In the genomic region with DNA sequence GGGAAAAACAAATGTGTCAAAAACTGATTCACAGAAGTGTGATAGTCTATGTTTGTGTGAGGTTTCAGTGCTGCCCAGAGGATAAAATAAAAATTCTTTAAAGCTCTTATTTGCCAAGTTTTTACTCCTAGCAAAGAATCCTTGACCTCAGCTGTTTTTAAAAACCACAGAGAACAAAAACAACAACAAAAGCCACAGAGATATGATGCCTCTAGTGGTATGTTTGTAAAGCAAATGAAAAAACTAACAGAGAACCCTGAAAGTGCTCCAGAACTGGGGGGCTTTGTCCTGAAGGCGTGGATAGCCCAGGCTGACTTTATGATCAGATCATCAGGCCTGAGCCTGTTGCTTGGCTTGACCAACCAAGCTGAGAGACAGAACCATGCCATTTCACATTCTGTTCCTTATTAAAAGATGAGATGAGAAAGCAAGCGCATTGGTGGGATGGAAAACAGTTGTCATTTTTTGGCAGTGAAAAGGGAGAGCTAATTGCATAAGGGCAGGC, we compare ENCODE assay signal across 15 cellular contexts.
DNase-seq lines count a peak whose midpoint lies in the region; ATAC-seq, FAIRE-seq and TF ChIP-seq lines count a peak whose summit lies in the region.
"Had no signal": no experiment of that assay in that cellular context is flagged by ENCODE, and none has a peak within 500 bp of the region (broad histone marks: within the 10 kb centered on the region; RNA-seq: fewer than 3 reads in every experiment).

No MANE protein-coding gene starts in this region.

- peak; percentile 39 for TF ChIP-seq CTCF in DOHH2 (IDR thresholded peaks at IDR 0.05; ENCODE audit: low read depth, low read length, poor library complexity, severe bottlenecking)
- TF ChIP-seq CTCF in PC-3 (conservative IDR thresholded peaks at IDR 0.05; ENCODE audit: low read depth, low read length) = peak; percentile 31; the same call in 1 of the 2 replicates
- peak; percentile 6 for TF ChIP-seq CTCF in fibroblast of pulmonary artery (IDR thresholded peaks at IDR 0.05; ENCODE audit: low read length, missing control alignments)

- H3K9me3 ChIP-seq in DOHH2 (ENCODE audit: control insufficient read depth, insufficient read depth, low read length) (no peaks in the 10 kb centered on the region), PC-3 (ENCODE audit: low read length) (no peaks in the 10 kb centered on the region)
- H3K9me3 ChIP-seq: mucosa of descending colon had no signal

- H4K20me1 ChIP-seq in DOHH2 (ENCODE audit: control insufficient read depth, insufficient read depth, low read depth, low read length) = no peaks in the 10 kb centered on the region
- H4K20me1 ChIP-seq in PC-3 (ENCODE audit: low read length) = no peaks in the 10 kb centered on the region

- no peak for ATAC-seq in PC-3
- ATAC-seq in sciatic nerve = peak; percentile 94
- ATAC-seq in HG03432 (IDR thresholded peaks at IDR 0.05; ENCODE audit: unreplicated experiment) = no peak
- ATAC-seq: mucosa of descending colon had no signal

- no peak overlapping the region for H3K9ac ChIP-seq in PC-3 (ENCODE audit: low read length)

- H3F3A ChIP-seq in DOHH2 (ENCODE audit: control insufficient read depth, insufficient read depth) (no peaks in the 10 kb centered on the region), PC-3 (ENCODE audit: low read length, unreplicated experiment) (no peaks in the 10 kb centered on the region)

- no peak overlapping the region for H3K4me2 ChIP-seq in DOHH2 (ENCODE audit: low read length)
- no peak overlapping the region for H3K4me2 ChIP-seq in PC-3 (ENCODE audit: low read length)

- no peak for FAIRE-seq in urothelium cell line (lab: Jason Lieb, UNC)
- FAIRE-seq: HTR-8/SVneo had no signal

- DNase-seq in PC-3 = no peak
- no peak for DNase-seq in fibroblast of pulmonary artery (ENCODE audit: low read depth)
- no peak for DNase-seq in sciatic nerve (ENCODE audit: low spot score)
- DNase-seq in urothelium cell line (ENCODE audit: low spot score) = no peak
- no peak for DNase-seq in HuH-7 (ENCODE audit: low spot score)
- no peak for DNase-seq in inferior parietal cortex (ENCODE audit: extremely low spot score)
- DNase-seq: activated naive CD4-positive, alpha-beta T cell treated with anti-CD3 and anti-CD28 coated beads for 36 hours; CD4-positive, CD25-positive, alpha-beta regulatory T cell; mucosa of descending colon; NCI-H146; NCI-H526 treated with DMSO at 0.1 percent for 48 hours; retina had no signal

- H3K9me2 ChIP-seq in DOHH2 (replicated peaks; ENCODE audit: control insufficient read depth, low read length) (no peaks in the 10 kb centered on the region), PC-3 (replicated peaks; ENCODE audit: low read length) (no peaks in the 10 kb centered on the region)

- POLR2A ChIA-PET in PC-3 (lab: Charles Lee; ENCODE audit: unreplicated experiment) = no interaction called here

- H3K27ac ChIP-seq in DOHH2 (ENCODE audit: low read depth, low read length) (no peak overlapping the region), PC-3 (ENCODE audit: low read length) (no peak overlapping the region)

- intact Hi-C loops in PC-3 (cut with micrococcal nuclease) (no loop called here), sciatic nerve (cut with DNase I) (no loop called here)

- no peaks in the 10 kb centered on the region for H3K36me3 ChIP-seq in DOHH2 (ENCODE audit: control insufficient read depth, low read length)
- no peaks in the 10 kb centered on the region for H3K36me3 ChIP-seq in PC-3 (ENCODE audit: low read depth, low read length)

- H3K27me3 ChIP-seq in DOHH2 (ENCODE audit: control insufficient read depth, low read length) (no peaks in the 10 kb centered on the region), PC-3 (ENCODE audit: low read length) (no peaks in the 10 kb centered on the region)

- H3K79me2 ChIP-seq in DOHH2 (ENCODE audit: control insufficient read depth, low read length) (no peaks in the 10 kb centered on the region), PC-3 (ENCODE audit: low read length) (no peaks in the 10 kb centered on the region)

- H2AFZ ChIP-seq in PC-3 (ENCODE audit: low read length) = no peak overlapping the region

- H3K4me1 ChIP-seq in DOHH2 (ENCODE audit: control insufficient read depth, low read length) (no peaks in the 10 kb centered on the region), PC-3 (ENCODE audit: insufficient read depth, low read length) (peaks cover 11% of the 10 kb centered on the region)

- no TSS peak for BruUV-seq in PC-3 (replicated peaks; lab: Mats Ljungman, UMichigan)

- CTCF ChIA-PET in PC-3 (lab: Charles Lee) = no interaction called here

- H3K4me3 ChIP-seq in DOHH2 (ENCODE audit: low read length) = no peak overlapping the region
- no peak overlapping the region for H3K4me3 ChIP-seq in PC-3 (ENCODE audit: low read length)
- no peak overlapping the region for H3K4me3 ChIP-seq in fibroblast of pulmonary artery (replicated peaks; ENCODE audit: low read depth, low read length)
- H3K4me3 ChIP-seq: mucosa of descending colon had no signal
